26 cellular contexts compared by ENCODE assay signal in the genomic region with DNA sequence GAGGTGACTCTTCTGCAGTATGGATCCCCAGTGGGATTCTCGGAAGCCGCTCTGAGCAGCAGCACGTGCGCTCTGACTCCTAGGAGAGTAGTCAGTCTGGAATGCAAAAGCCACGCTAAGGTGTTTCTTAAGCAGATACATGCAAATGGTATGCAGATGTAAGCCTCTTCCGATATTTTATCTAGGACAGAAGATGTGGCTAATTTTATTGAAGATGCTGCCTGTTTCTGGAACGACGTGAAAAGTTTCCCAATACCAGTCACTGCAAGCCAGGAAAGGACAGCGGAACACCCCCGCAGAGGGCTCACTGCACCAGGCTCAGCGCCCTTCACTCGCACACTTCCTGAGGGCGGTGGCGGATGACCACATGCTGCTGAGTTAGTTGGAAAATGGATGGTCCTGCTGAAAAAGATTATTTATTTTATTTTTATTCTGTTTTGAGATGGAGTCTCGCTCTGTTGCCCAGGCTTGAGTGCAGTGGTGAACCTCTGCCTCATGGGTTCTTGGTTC. TPM values are rescaled to one million over a fixed set of nuclear protein-coding genes. Genes with fewer than 3 reads are reported as not detected.
"Had no signal": no experiment of that assay in that cellular context is flagged by ENCODE, and none has a peak within 500 bp of the region (broad histone marks: within the 10 kb centered on the region; RNA-seq: fewer than 3 reads in every experiment).

No MANE protein-coding gene starts in this region.

- H3K4me1 Mint-ChIP-seq: activated CD4-positive, alpha-beta T cell treated with anti-CD3 and anti-CD28 coated beads for 36 hours; nephron; T-helper 17 cell had no signal

- H3K9me3 ChIP-seq: adrenal gland, tibial nerve, vagina had no signal

- H3K36me3 Mint-ChIP-seq: activated CD4-positive, alpha-beta memory T cell treated with anti-CD3 and anti-CD28 coated beads for 36 hours; activated naive CD4-positive, alpha-beta T cell treated with anti-CD3 and anti-CD28 coated beads, Interleukin-2, amount 50 U/mL, for 72 hours had no signal

- H3K27me3 ChIP-seq: adrenal gland, hepatocyte, vagina had no signal

- H3K79me2 ChIP-seq: hepatocyte had no signal

- H3K9me3 Mint-ChIP-seq: activated CD4-positive, alpha-beta memory T cell treated with anti-CD3 and anti-CD28 coated beads for 36 hours; activated naive CD4-positive, alpha-beta T cell treated with anti-CD3 and anti-CD28 coated beads, Interleukin-2, amount 50 U/mL, for 72 hours; activated T-helper 1 cell treated with anti-CD3 and anti-CD28 coated beads, Interleukin-12 subunit alpha, Interleukin-12 subunit beta, Interleukin-2, Interleukin-4 antibody, amounts not matched to agents 30 ng/mL and 10 ng/mL and 1 ng/mL, durations not matched to agents 14 hours and 24 hours and 36 hours; effector memory CD8-positive, alpha-beta T cell; stimulated activated naive CD8-positive, alpha-beta T cell treated with anti-CD3 and anti-CD28 coated beads, Interleukin-15, Interleukin-2, amounts not matched to agents 100 ng/mL and 50 ng/mL, for 24 hours had no signal

- H3K36me3 ChIP-seq: adrenal gland, tibial nerve, vagina had no signal

- H3K27ac Mint-ChIP-seq: activated CD4-positive, alpha-beta memory T cell treated with anti-CD3 and anti-CD28 coated beads for 36 hours; activated CD4-positive, alpha-beta T cell treated with anti-CD3 and anti-CD28 coated beads for 36 hours; activated naive CD4-positive, alpha-beta T cell treated with anti-CD3 and anti-CD28 coated beads, Interleukin-2, amount 50 U/mL, for 72 hours; activated T-helper 1 cell treated with anti-CD3 and anti-CD28 coated beads, Interleukin-12 subunit alpha, Interleukin-12 subunit beta, Interleukin-2, Interleukin-4 antibody, amounts not matched to agents 30 ng/mL and 10 ng/mL and 1 ng/mL, durations not matched to agents 14 hours and 24 hours and 36 hours; effector memory CD8-positive, alpha-beta T cell; nephron; progenitor cell of endocrine pancreas; stimulated activated naive CD8-positive, alpha-beta T cell treated with anti-CD3 and anti-CD28 coated beads, Interleukin-15, Interleukin-2, amounts not matched to agents 100 ng/mL and 50 ng/mL, for 24 hours; T-helper 17 cell had no signal

- H3K4me3 Mint-ChIP-seq: activated CD4-positive, alpha-beta memory T cell treated with anti-CD3 and anti-CD28 coated beads for 36 hours; activated CD4-positive, alpha-beta T cell treated with anti-CD3 and anti-CD28 coated beads for 36 hours; activated T-helper 1 cell treated with anti-CD3 and anti-CD28 coated beads, Interleukin-12 subunit alpha, Interleukin-12 subunit beta, Interleukin-2, Interleukin-4 antibody, amounts not matched to agents 30 ng/mL and 10 ng/mL and 1 ng/mL, durations not matched to agents 14 hours and 24 hours and 36 hours; effector memory CD8-positive, alpha-beta T cell; nephron; stimulated activated naive CD8-positive, alpha-beta T cell treated with anti-CD3 and anti-CD28 coated beads, Interleukin-15, Interleukin-2, amounts not matched to agents 100 ng/mL and 50 ng/mL, for 24 hours; T-helper 17 cell had no signal

- H3K4me3 ChIP-seq: adrenal gland, hepatocyte, tibial nerve, vagina had no signal

- H3K4me1 ChIP-seq: adrenal gland had no signal

- DNase-seq: activated CD4-positive, alpha-beta memory T cell treated with anti-CD3 and anti-CD28 coated beads for 36 hours; activated CD4-positive, alpha-beta T cell treated with anti-CD3 and anti-CD28 coated beads for 36 hours; activated gamma-delta T cell treated with Interleukin-2 at 50 U/mL for 16 hours; activated T-cell treated with anti-CD3 and anti-CD28 coated beads for 4 hours; effector memory CD8-positive, alpha-beta T cell; foreskin keratinocyte; left cardiac atrium; midbrain; occipital lobe; small intestine; stimulated activated CD4-positive, alpha-beta T cell treated with anti-CD3 and anti-CD28 coated beads, Interleukin-15, amount 100 ng/mL, for 24 hours; stimulated activated CD4-positive, alpha-beta T cell treated with anti-CD3 and anti-CD28 coated beads, Interleukin-2, amount 100 ng/mL, for 48 hours; T-helper 17 cell had no signal

- H3K4me2 ChIP-seq: hepatocyte had no signal

- H2AFZ ChIP-seq: hepatocyte had no signal

- FAIRE-seq: small intestine had no signal

- ATAC-seq: activated CD4-positive, alpha-beta T cell treated with anti-CD3 and anti-CD28 coated beads for 36 hours; activated naive CD4-positive, alpha-beta T cell treated with anti-CD3 and anti-CD28 coated beads, Interleukin-2, amount 50 U/mL, for 72 hours; effector memory CD8-positive, alpha-beta T cell; foreskin keratinocyte; left cardiac atrium; T-helper 17 cell had no signal

- H3K27ac ChIP-seq: adrenal gland, epithelial cell of prostate, foreskin keratinocyte, hepatocyte, tibial nerve, vagina had no signal

RNA-seq across cellular contexts. Expression of a gene that starts 10.1 kb away (rescaled TPM):
- total RNA-seq: activated CD4-positive, alpha-beta memory T cell treated with anti-CD3 and anti-CD28 coated beads for 36 hours; activated CD4-positive, alpha-beta T cell treated with anti-CD3 and anti-CD28 coated beads for 36 hours; activated naive CD4-positive, alpha-beta T cell treated with anti-CD3 and anti-CD28 coated beads, Interleukin-2, amount 50 U/mL, for 72 hours; activated T-helper 1 cell treated with anti-CD3 and anti-CD28 coated beads, Interleukin-12 subunit alpha, Interleukin-12 subunit beta, Interleukin-2, Interleukin-4 antibody, amounts not matched to agents 30 ng/mL and 10 ng/mL and 1 ng/mL, durations not matched to agents 14 hours and 24 hours and 36 hours; dermis microvascular lymphatic vessel endothelial cell; foreskin keratinocyte; left cardiac atrium; lung microvascular endothelial cell; T-helper 17 cell; tibial nerve had no signal
- polyA plus RNA-seq: foreskin keratinocyte had no signal

RNA-seq across cellular contexts. Expression of a gene that starts 23.6 kb away (rescaled TPM):
- total RNA-seq: activated CD4-positive, alpha-beta memory T cell treated with anti-CD3 and anti-CD28 coated beads for 36 hours; activated CD4-positive, alpha-beta T cell treated with anti-CD3 and anti-CD28 coated beads for 36 hours; dermis microvascular lymphatic vessel endothelial cell; foreskin keratinocyte; hepatocyte; T-helper 17 cell; vagina had no signal
- polyA plus RNA-seq: foreskin keratinocyte had no signal

RNA-seq across cellular contexts. Expression of a gene that starts 39.8 kb away (rescaled TPM):
- total RNA-seq: activated CD4-positive, alpha-beta memory T cell treated with anti-CD3 and anti-CD28 coated beads for 36 hours; activated CD4-positive, alpha-beta T cell treated with anti-CD3 and anti-CD28 coated beads for 36 hours; activated naive CD4-positive, alpha-beta T cell treated with anti-CD3 and anti-CD28 coated beads, Interleukin-2, amount 50 U/mL, for 72 hours; activated T-helper 1 cell treated with anti-CD3 and anti-CD28 coated beads, Interleukin-12 subunit alpha, Interleukin-12 subunit beta, Interleukin-2, Interleukin-4 antibody, amounts not matched to agents 30 ng/mL and 10 ng/mL and 1 ng/mL, durations not matched to agents 14 hours and 24 hours and 36 hours; cerebellum; dermis microvascular lymphatic vessel endothelial cell; lung microvascular endothelial cell; T-helper 17 cell had no signal

RNA-seq across cellular contexts. Expression of a gene that starts 40.8 kb away (rescaled TPM):
- total RNA-seq: activated CD4-positive, alpha-beta memory T cell treated with anti-CD3 and anti-CD28 coated beads for 36 hours; activated CD4-positive, alpha-beta T cell treated with anti-CD3 and anti-CD28 coated beads for 36 hours; activated naive CD4-positive, alpha-beta T cell treated with anti-CD3 and anti-CD28 coated beads, Interleukin-2, amount 50 U/mL, for 72 hours; activated T-helper 1 cell treated with anti-CD3 and anti-CD28 coated beads, Interleukin-12 subunit alpha, Interleukin-12 subunit beta, Interleukin-2, Interleukin-4 antibody, amounts not matched to agents 30 ng/mL and 10 ng/mL and 1 ng/mL, durations not matched to agents 14 hours and 24 hours and 36 hours; adrenal gland; cerebellum; dermis microvascular lymphatic vessel endothelial cell; foreskin keratinocyte; left cardiac atrium; lung microvascular endothelial cell; occipital lobe; progenitor cell of endocrine pancreas; T-helper 17 cell; tibial nerve; vagina had no signal
- polyA plus RNA-seq: foreskin keratinocyte had no signal
